In the genomic region with DNA sequence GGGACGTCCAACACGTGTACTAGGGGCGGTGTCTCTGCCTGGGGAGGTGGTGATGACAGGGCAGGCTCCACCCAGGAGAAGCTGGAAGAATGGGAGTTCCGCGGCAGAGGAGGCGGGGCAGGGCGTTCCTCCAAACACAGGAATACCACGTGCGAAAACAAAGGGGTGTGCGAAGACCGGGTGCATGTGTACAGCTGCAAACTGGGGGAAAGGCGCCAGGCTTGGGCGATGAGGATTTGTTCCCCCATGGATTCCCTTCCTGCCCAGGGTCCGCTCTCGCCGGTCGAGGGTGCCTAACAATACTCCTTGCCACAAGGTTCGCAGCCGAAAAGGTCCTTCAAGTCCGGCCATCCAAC, we compare ENCODE assay signal across 8 cellular contexts. TPM values are rescaled to one million over a fixed set of nuclear protein-coding genes. Genes with fewer than 3 reads are reported as not detected.
A peak's percentile ranks its signal among the peaks of the same experiment; 100 is the strongest.
DNase-seq lines count a peak whose midpoint lies in the region; ATAC-seq and TF ChIP-seq lines count a peak whose summit lies in the region.

No MANE protein-coding gene starts in this region.

- TF ChIP-seq EP300 in neural cell (conservative IDR thresholded peaks at IDR 0.05; ENCODE audit: poor library complexity, severe bottlenecking): no peak

- peak; percentile 3 for ATAC-seq in GM19455 (IDR thresholded peaks at IDR 0.05; ENCODE audit: unreplicated experiment)

- no peak for TF ChIP-seq RAD21 in neural cell (conservative IDR thresholded peaks at IDR 0.05)

- peak overlapping the region; percentile 71 for H3K4me3 ChIP-seq in neural cell (ENCODE audit: low read length)

- no peaks in the 10 kb centered on the region for H3K9me2 ChIP-seq in neural cell (ENCODE audit: insufficient read depth, low read length)

- H3K79me2 ChIP-seq in neural cell (replicated peaks; ENCODE audit: insufficient read depth, low read length): peaks cover 38% of the 10 kb centered on the region

- no peaks in the 10 kb centered on the region for H3F3A ChIP-seq in neural cell (ENCODE audit: insufficient read depth, low read length, poor library complexity, severe bottlenecking)

- no peak for TF ChIP-seq CTCF in neural cell (IDR thresholded peaks at IDR 0.05; ENCODE audit: poor library complexity, severe bottlenecking)

- H3K27me3 ChIP-seq in neural cell (ENCODE audit: insufficient read depth, low read depth, low read length): no peaks in the 10 kb centered on the region

- H3K9ac ChIP-seq in neural cell (ENCODE audit: low read length): peak overlapping the region; percentile 95

- H3K9me3 ChIP-seq in neural cell (ENCODE audit: low read length): no peaks in the 10 kb centered on the region

- H2AFZ ChIP-seq in neural cell (ENCODE audit: low read depth, low read length): peak overlapping the region; percentile 98

- H3K36me3 ChIP-seq in neural cell (ENCODE audit: insufficient read depth, low read length): peaks cover 6% of the 10 kb centered on the region

- H3K27ac ChIP-seq in neural cell (ENCODE audit: low read length) (no peak overlapping the region), substantia nigra (ENCODE audit: low read depth, low read length, poor library complexity, severe bottlenecking) (peak overlapping the region; percentile 71)

- H4K20me1 ChIP-seq in neural cell (ENCODE audit: insufficient read depth): peaks cover 5% of the 10 kb centered on the region

- peak; percentile 75 for DNase-seq in AML-193 (lab: John Stamatoyannopoulos, UW)
- peak; percentile 81 for DNase-seq in HuH-7 (ENCODE audit: low spot score)
- peak; percentile 78 for DNase-seq in OCI-M1 (lab: John Stamatoyannopoulos, UW)
- peak; percentile 12 to 27 for DNase-seq in activated T-helper 1 cell treated with anti-CD3 and anti-CD28 coated beads, Interleukin-2, amount 50 U/mL, for 16 hours (ENCODE audit: low read depth in 1 of 2, low spot score in 1 of 2)
- DNase-seq in fibroblast of the conjunctiva (ENCODE audit: low read depth): peak; percentile 65
- DNase-seq in substantia nigra (lab: John Stamatoyannopoulos, UW): peak in 35 of 49 donors; percentile 12 to 78 (median 52)

- H3K4me2 ChIP-seq in neural cell (ENCODE audit: low read length): peak overlapping the region; percentile 22

TF ChIP-seq in neural cell, 6 proteins besides CTCF, POLR2A, EP300 and RAD21:
- TF ChIP-seq POLR2AphosphoS5 (IDR thresholded peaks at IDR 0.05) (no peak), MXI1 (conservative IDR thresholded peaks at IDR 0.05; ENCODE audit: poor library complexity, severe bottlenecking) (no peak), SMC3 (conservative IDR thresholded peaks at IDR 0.05; ENCODE audit: poor library complexity) (no peak), TAF1 (IDR thresholded peaks at IDR 0.05; ENCODE audit: low read depth) (no peak), EZH2 (IDR thresholded peaks at IDR 0.05; ENCODE audit: borderline replicate concordance, insufficient read depth, low read length, poor library complexity, severe bottlenecking) (no peak)
- TF ChIP-seq, protein P1, sequence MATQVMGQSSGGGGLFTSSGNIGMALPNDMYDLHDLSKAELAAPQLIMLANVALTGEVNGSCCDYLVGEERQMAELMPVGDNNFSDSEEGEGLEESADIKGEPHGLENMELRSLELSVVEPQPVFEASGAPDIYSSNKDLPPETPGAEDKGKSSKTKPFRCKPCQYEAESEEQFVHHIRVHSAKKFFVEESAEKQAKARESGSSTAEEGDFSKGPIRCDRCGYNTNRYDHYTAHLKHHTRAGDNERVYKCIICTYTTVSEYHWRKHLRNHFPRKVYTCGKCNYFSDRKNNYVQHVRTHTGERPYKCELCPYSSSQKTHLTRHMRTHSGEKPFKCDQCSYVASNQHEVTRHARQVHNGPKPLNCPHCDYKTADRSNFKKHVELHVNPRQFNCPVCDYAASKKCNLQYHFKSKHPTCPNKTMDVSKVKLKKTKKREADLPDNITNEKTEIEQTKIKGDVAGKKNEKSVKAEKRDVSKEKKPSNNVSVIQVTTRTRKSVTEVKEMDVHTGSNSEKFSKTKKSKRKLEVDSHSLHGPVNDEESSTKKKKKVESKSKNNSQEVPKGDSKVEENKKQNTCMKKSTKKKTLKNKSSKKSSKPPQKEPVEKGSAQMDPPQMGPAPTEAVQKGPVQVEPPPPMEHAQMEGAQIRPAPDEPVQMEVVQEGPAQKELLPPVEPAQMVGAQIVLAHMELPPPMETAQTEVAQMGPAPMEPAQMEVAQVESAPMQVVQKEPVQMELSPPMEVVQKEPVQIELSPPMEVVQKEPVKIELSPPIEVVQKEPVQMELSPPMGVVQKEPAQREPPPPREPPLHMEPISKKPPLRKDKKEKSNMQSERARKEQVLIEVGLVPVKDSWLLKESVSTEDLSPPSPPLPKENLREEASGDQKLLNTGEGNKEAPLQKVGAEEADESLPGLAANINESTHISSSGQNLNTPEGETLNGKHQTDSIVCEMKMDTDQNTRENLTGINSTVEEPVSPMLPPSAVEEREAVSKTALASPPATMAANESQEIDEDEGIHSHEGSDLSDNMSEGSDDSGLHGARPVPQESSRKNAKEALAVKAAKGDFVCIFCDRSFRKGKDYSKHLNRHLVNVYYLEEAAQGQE (IDR thresholded peaks at IDR 0.05; ENCODE audit: borderline replicate concordance): no peak
TF ChIP-seq in neural cell: peak in this region for 0.

RNA-seq across cellular contexts. Expression of a gene that starts 0.5 kb away (rescaled TPM):
- polyA plus RNA-seq in neural cell: 29.9 and 55.6 TPM in 2 replicates
- 77.4 and 83.8 TPM in 2 replicates for polyA minus RNA-seq in neural cell

RNA-seq across cellular contexts. Expression of a gene that starts 53.8 kb away (rescaled TPM):
- polyA plus RNA-seq in neural cell: 75.4 and 103 TPM in 2 replicates
- 54.5 and 59.0 TPM in 2 replicates for polyA minus RNA-seq in neural cell

RNA-seq across cellular contexts. Expression of a gene that starts 57.7 kb away (rescaled TPM):
- 3.0 and 4.7 TPM in 2 replicates for polyA plus RNA-seq in neural cell
- polyA minus RNA-seq in neural cell: not detected in 2 replicates

Comparison
In these comparisons a context has a peak if more than half of its experiments do, and no peak if none do; other contexts are left out.
1. DNase-seq: peak in every context shown above with its lines; median percentile 81 in HuH-7; 78 in OCI-M1; 75 in AML-193; 65 in fibroblast of the conjunctiva; 52 in substantia nigra; 20 in activated T-helper 1 cell treated with anti-CD3 and anti-CD28 coated beads, Interleukin-2, amount 50 U/mL, for 16 hours.